In genomic region chr13:99945515-99945914, GRCh38 we compare ENCODE assay signal across 9 cellular contexts. TPM values are rescaled to one million over a fixed set of nuclear protein-coding genes. Genes with fewer than 3 reads are reported as not detected.
DNase-seq lines count a peak whose midpoint lies in the region; ATAC-seq, FAIRE-seq and TF ChIP-seq lines count a peak whose summit lies in the region.
"Not testable (repeated sequence)": the region's sequence is repeated elsewhere in the genome, so short reads cannot be mapped to it uniquely, and the experiment has no call there.
"Had no signal": no experiment of that assay in that cellular context is flagged by ENCODE, and none has a peak within 500 bp of the region (broad histone marks: within the 10 kb centered on the region; RNA-seq: fewer than 3 reads in every experiment).

No MANE protein-coding gene starts in this region.

- DNase-seq in WTC11 (ENCODE audit: low spot score); neural progenitor cell (ENCODE audit: low spot score): not testable (repeated sequence)

- H3F3A ChIP-seq in neural progenitor cell (ENCODE audit: low read depth) = peaks cover 10% of the 10 kb centered on the region

- not testable (repeated sequence) for H3K4me2 ChIP-seq in neural progenitor cell

- H3K9me3 ChIP-seq in neural progenitor cell (ENCODE audit: low read depth) = not testable (repeated sequence)

- ATAC-seq in WTC11 = not testable (repeated sequence)

- not testable (repeated sequence) for H3K36me3 ChIP-seq in neural progenitor cell

- H3K9me3 Mint-ChIP-seq in WTC11, neural progenitor cell: not testable (repeated sequence)

- CTCF ChIA-PET in WTC11 (lab: Charles Lee) = interaction anchor here (1.2 to 1.6 kb wide), 2 partner anchors 10 to 27 kb away, joined by 4 to 8 read pairs; no protein-coding TSS in a partner anchor

- not testable (repeated sequence) for H3K9ac ChIP-seq in neural progenitor cell

- H3K27ac ChIP-seq in neural progenitor cell = not testable (repeated sequence)

- not testable (repeated sequence) for H3K27me3 Mint-ChIP-seq in WTC11 (ENCODE audit: low read depth); neural progenitor cell (ENCODE audit: insufficient read depth, low read depth)

- TF ChIP-seq CTCF in WTC11 (IDR thresholded peaks at IDR 0.05); neural progenitor cell (IDR thresholded peaks at IDR 0.05): not testable (repeated sequence)

- POLR2A ChIA-PET in WTC11 (lab: Charles Lee) = not testable (repeated sequence)

- H3K27ac Mint-ChIP-seq in WTC11 = not testable (repeated sequence)
- H3K27ac Mint-ChIP-seq in neural progenitor cell = peak overlapping the region; percentile 26

- H2AFZ ChIP-seq in neural progenitor cell (replicated peaks) = not testable (repeated sequence)

- H3K4me1 Mint-ChIP-seq in WTC11 = peaks cover 31% of the 10 kb centered on the region
- H3K4me1 Mint-ChIP-seq in neural progenitor cell = peaks cover 51% of the 10 kb centered on the region

- not testable (repeated sequence) for H3K27me3 ChIP-seq in neural progenitor cell

- H3K79me2 ChIP-seq in neural progenitor cell (ENCODE audit: low read depth) = not testable (repeated sequence)

- H3K36me3 Mint-ChIP-seq in WTC11 = not testable (repeated sequence)
- H3K36me3 Mint-ChIP-seq in neural progenitor cell = peaks cover 14% of the 10 kb centered on the region

- H4K20me1 ChIP-seq in neural progenitor cell (ENCODE audit: low read depth) = peaks cover 11% of the 10 kb centered on the region

- FAIRE-seq in G401.6 (lab: Jason Lieb, UNC) = peak; percentile 13

- H3K4me1 ChIP-seq in neural progenitor cell = not testable (repeated sequence)

- not testable (repeated sequence) for H3K4me3 ChIP-seq in neural progenitor cell

- H3K4me3 Mint-ChIP-seq in WTC11, neural progenitor cell: not testable (repeated sequence)

TF ChIP-seq in WTC11, 78 proteins besides CTCF, POLR2A, EP300 and RAD21:
- peak; percentile 97 for TF ChIP-seq HMGA2 (CRISPR knock-in tag; IDR thresholded peaks at IDR 0.05)

RNA-seq across cellular contexts. Expression of gene ZIC5, which starts 26.1 kb away (rescaled TPM):
- total RNA-seq in WTC11 (2021) (46.4 to 51.6 TPM (median 51.1 TPM) in 3 replicates), neural progenitor cell (ENCODE audit: low replicate concordance) (29.0 and 35.7 TPM in 2 replicates)
- total RNA-seq: B cell; CD4-positive, alpha-beta memory T cell; CD4-positive, alpha-beta T cell; CD4-positive, CD25-positive, alpha-beta regulatory T cell; CD8-positive, alpha-beta memory T cell; CD8-positive, alpha-beta T cell had no signal

RNA-seq across cellular contexts. Expression of gene ZIC2, which starts 36.1 kb away (rescaled TPM):
- total RNA-seq in WTC11 (2021) = 344 to 379 TPM (median 376 TPM) in 3 replicates
- total RNA-seq in neural progenitor cell (ENCODE audit: low replicate concordance) = 52.4 and 87.3 TPM in 2 replicates
- total RNA-seq: B cell; CD4-positive, alpha-beta memory T cell; CD4-positive, alpha-beta T cell; CD4-positive, CD25-positive, alpha-beta regulatory T cell; CD8-positive, alpha-beta memory T cell; CD8-positive, alpha-beta T cell had no signal
